ENCODE assay signal across 14 cellular contexts in genomic region chr6:134544737-134545136, GRCh38.
"Had no signal": no experiment of that assay in that cellular context is flagged by ENCODE, and none has a peak within 500 bp of the region (broad histone marks: within the 10 kb centered on the region; RNA-seq: fewer than 3 reads in every experiment).

No MANE protein-coding gene starts in this region.

- H3K27ac ChIP-seq: adrenal gland, uterus, WERI-Rb-1 had no signal

- H3K27me3 ChIP-seq: adrenal gland, uterus had no signal

- H3K9me3 Mint-ChIP-seq: activated CD4-positive, alpha-beta memory T cell treated with anti-CD3 and anti-CD28 coated beads for 36 hours; activated naive CD4-positive, alpha-beta T cell treated with anti-CD3 and anti-CD28 coated beads, Interleukin-2, amount 50 U/mL, for 24 hours; activated T-cell treated with anti-CD3 and anti-CD28 coated beads, Interleukin-2, amount 50 U/mL, for 4 hours; natural killer cell; stimulated activated effector memory CD8-positive, alpha-beta T cell treated with anti-CD3 and anti-CD28 coated beads, Interleukin-12 subunit alpha, Interleukin-12 subunit beta, amount 100 ng/mL, for 72 hours had no signal

- H3K27ac Mint-ChIP-seq: activated CD4-positive, alpha-beta memory T cell treated with anti-CD3 and anti-CD28 coated beads for 36 hours; activated naive CD4-positive, alpha-beta T cell treated with anti-CD3 and anti-CD28 coated beads, Interleukin-2, amount 50 U/mL, for 24 hours; natural killer cell; stimulated activated effector memory CD8-positive, alpha-beta T cell treated with anti-CD3 and anti-CD28 coated beads, Interleukin-12 subunit alpha, Interleukin-12 subunit beta, amount 100 ng/mL, for 72 hours had no signal

- H3K36me3 Mint-ChIP-seq: activated CD4-positive, alpha-beta memory T cell treated with anti-CD3 and anti-CD28 coated beads for 36 hours; activated naive CD4-positive, alpha-beta T cell treated with anti-CD3 and anti-CD28 coated beads, Interleukin-2, amount 50 U/mL, for 24 hours; natural killer cell; stimulated activated effector memory CD8-positive, alpha-beta T cell treated with anti-CD3 and anti-CD28 coated beads, Interleukin-12 subunit alpha, Interleukin-12 subunit beta, amount 100 ng/mL, for 72 hours had no signal

- DNase-seq: activated CD4-positive, alpha-beta memory T cell treated with anti-CD3 and anti-CD28 coated beads for 36 hours; activated effector memory CD4-positive, alpha-beta T cell treated with Interleukin-2 at 50 U/mL for 16 hours; activated T-cell treated with anti-CD3 and anti-CD28 coated beads, Interleukin-2, amount 50 U/mL, for 4 hours; adrenal gland; foreskin melanocyte; kidney glomerular epithelial cell; mesendoderm; natural killer cell; stimulated activated CD4-positive, alpha-beta T cell treated with anti-CD3 and anti-CD28 coated beads, Interleukin-2, amount 100 ng/mL, for 24 hours; T-helper 9 cell; uterus; WERI-Rb-1 had no signal

- H3K4me1 Mint-ChIP-seq: natural killer cell; stimulated activated effector memory CD8-positive, alpha-beta T cell treated with anti-CD3 and anti-CD28 coated beads, Interleukin-12 subunit alpha, Interleukin-12 subunit beta, amount 100 ng/mL, for 72 hours had no signal

- H3K36me3 ChIP-seq: adrenal gland, uterus, WERI-Rb-1 had no signal

- H3K4me3 ChIP-seq: adrenal gland, uterus had no signal

- H3K9me3 ChIP-seq: adrenal gland, uterus had no signal

- H3K4me1 ChIP-seq: uterus had no signal

- H3K4me3 Mint-ChIP-seq: activated CD4-positive, alpha-beta memory T cell treated with anti-CD3 and anti-CD28 coated beads for 36 hours; activated naive CD4-positive, alpha-beta T cell treated with anti-CD3 and anti-CD28 coated beads, Interleukin-2, amount 50 U/mL, for 24 hours; activated T-cell treated with anti-CD3 and anti-CD28 coated beads, Interleukin-2, amount 50 U/mL, for 4 hours; natural killer cell; stimulated activated effector memory CD8-positive, alpha-beta T cell treated with anti-CD3 and anti-CD28 coated beads, Interleukin-12 subunit alpha, Interleukin-12 subunit beta, amount 100 ng/mL, for 72 hours had no signal

- H3K27me3 Mint-ChIP-seq: activated CD4-positive, alpha-beta memory T cell treated with anti-CD3 and anti-CD28 coated beads for 36 hours; activated naive CD4-positive, alpha-beta T cell treated with anti-CD3 and anti-CD28 coated beads, Interleukin-2, amount 50 U/mL, for 24 hours had no signal
